ENCODE assay signal across 1 cellular context in genomic region chr17:75323043-75323591, GRCh38.
TF ChIP-seq lines count a peak whose summit lies in the region.

No MANE protein-coding gene starts in this region.

TF ChIP-seq in K562, 482 proteins besides CTCF, POLR2A, EP300 and RAD21 (continued from another document):
- no peak for TF ChIP-seq CUX1 (CRISPR knock-in tag; IDR thresholded peaks at IDR 0.05)
- TF ChIP-seq LEF1 (IDR thresholded peaks at IDR 0.05), result no peak
- TF ChIP-seq TRIM24 (IDR thresholded peaks at IDR 0.05), result no peak
- peak; percentile 73 for TF ChIP-seq DEAF1 (CRISPR knock-in tag; IDR thresholded peaks at IDR 0.05)
- no peak for TF ChIP-seq E4F1 (CRISPR knock-in tag; IDR thresholded peaks at IDR 0.05; ENCODE audit: borderline replicate concordance)
- no peak for TF ChIP-seq TRIM28 (IDR thresholded peaks at IDR 0.05)
- peak; percentile 27; the same call in 1 of the 2 replicates for TF ChIP-seq L3MBTL2 (IDR thresholded peaks at IDR 0.05)
- TF ChIP-seq RCOR1 (IDR thresholded peaks at IDR 0.05; ENCODE audit: borderline replicate concordance in 1 of 2, low read depth in 2 of 2, low read length in 2 of 2), result peak in 1 of 2 experiments; percentile 63; a peak in 1 of 4 replicates
- no peak for TF ChIP-seq CREM (IDR thresholded peaks at IDR 0.05; ENCODE audit: low read depth)
- TF ChIP-seq TEAD4 (IDR thresholded peaks at IDR 0.05; ENCODE audit: low read length), result peak; percentile 8; the same call in 1 of the 2 replicates
- TF ChIP-seq TEAD4 (CRISPR knock-in tag; IDR thresholded peaks at IDR 0.05; ENCODE audit: borderline replicate concordance), result no peak
- no peak for TF ChIP-seq RHOXF2B (CRISPR knock-in tag; conservative IDR thresholded peaks at IDR 0.05)
- TF ChIP-seq ZNF384 (IDR thresholded peaks at IDR 0.05; ENCODE audit: low read depth, low read length), result peak; percentile 60
- TF ChIP-seq FOXP4 (CRISPR knock-in tag; IDR thresholded peaks at IDR 0.05; ENCODE audit: borderline replicate concordance), result no peak
- no peak for TF ChIP-seq ZNF436 (CRISPR knock-in tag; IDR thresholded peaks at IDR 0.05)
- no peak for TF ChIP-seq ZKSCAN3 (CRISPR knock-in tag; IDR thresholded peaks at IDR 0.05)
- TF ChIP-seq RBFOX2 (IDR thresholded peaks at IDR 0.05; ENCODE audit: low read depth, low read length), result no peak
- peak; percentile 9; the same call in 1 of the 2 replicates for TF ChIP-seq RB1 (IDR thresholded peaks at IDR 0.05; ENCODE audit: low read depth)
- 0 out of 4 replicates have a peak, but pooled peaks of 1 of the 2 experiments have one; percentile 15 for TF ChIP-seq MNT (conservative IDR thresholded peaks at IDR 0.05)
- TF ChIP-seq XRCC5 (IDR thresholded peaks at IDR 0.05; ENCODE audit: low read depth, low read length), result peak; percentile 67; the same call in 1 of the 2 replicates
- no peak for TF ChIP-seq SIRT6 (IDR thresholded peaks at IDR 0.05; ENCODE audit: low read depth, low read length)
- TF ChIP-seq TFAP4 (CRISPR knock-in tag; IDR thresholded peaks at IDR 0.05; ENCODE audit: borderline replicate concordance), result peak; percentile 65
- no peak for TF ChIP-seq TAL1 (IDR thresholded peaks at IDR 0.05)
- TF ChIP-seq MBD1 (CRISPR knock-in tag; IDR thresholded peaks at IDR 0.05), result no peak
- TF ChIP-seq SMC3 (conservative IDR thresholded peaks at IDR 0.05; ENCODE audit: insufficient read depth, low read depth, low read length), result peak; percentile 91
- no peak for TF ChIP-seq ZBTB9 (CRISPR knock-in tag; IDR thresholded peaks at IDR 0.05)
- TF ChIP-seq CTCFL (IDR thresholded peaks at IDR 0.05; ENCODE audit: borderline replicate concordance, insufficient read depth, low read depth, low read length, poor library complexity, severe bottlenecking), result no peak
- TF ChIP-seq NCOA2 (IDR thresholded peaks at IDR 0.05; ENCODE audit: partially characterized antibody in 2 of 2), result no peak
- 0 out of 2 replicates have a peak, but pooled peaks have one; percentile 9 for TF ChIP-seq JUND (IDR thresholded peaks at IDR 0.05; ENCODE audit: borderline replicate concordance, low read depth, low read length)
- no peak for TF ChIP-seq JUND (tag; IDR thresholded peaks at IDR 0.05; ENCODE audit: borderline replicate concordance, low read depth, low read length)
TF ChIP-seq in K562: peak in this region for 13.
